Comparison of ENCODE assay signal across 10 cellular contexts in the genomic region with DNA sequence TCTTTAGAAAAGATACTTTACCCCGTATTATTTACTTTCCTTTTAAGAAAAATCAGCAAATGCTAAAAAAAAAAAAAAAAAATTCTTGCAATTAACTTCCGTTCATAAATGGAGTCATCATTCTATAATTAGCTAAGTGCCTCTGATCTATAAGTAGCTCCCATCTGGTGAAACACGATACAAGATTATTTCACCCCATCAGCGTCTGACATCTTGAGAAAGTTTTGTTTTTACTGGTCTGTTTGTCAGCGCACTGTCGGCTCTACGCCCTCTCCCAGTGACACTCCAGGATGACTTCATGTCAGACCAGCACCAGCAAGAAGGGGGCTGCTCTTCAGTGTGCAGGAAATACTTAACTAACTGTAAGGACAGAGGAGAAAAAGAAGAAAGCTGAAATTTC.
A peak's percentile ranks its signal among the peaks of the same experiment; 100 is the strongest.
DNase-seq lines count a peak whose midpoint lies in the region; ATAC-seq and TF ChIP-seq lines count a peak whose summit lies in the region.
"Had no signal": no experiment of that assay in that cellular context is flagged by ENCODE, and none has a peak within 500 bp of the region (broad histone marks: within the 10 kb centered on the region; RNA-seq: fewer than 3 reads in every experiment).

No MANE protein-coding gene starts in this region.

- WGBS in mesenchymal stem cell, result 45% methylated on average over 7 of the region's 7 CpGs

- H2BK12ac ChIP-seq in mesenchymal stem cell (ENCODE audit: low read length in 2 of 2), result no peak overlapping the region

- H3K27ac ChIP-seq in mesenchymal stem cell (ENCODE audit: low read length, poor library complexity, severe bottlenecking), result peak overlapping the region; percentile 41
- no peak overlapping the region for H3K27ac ChIP-seq in SJCRH30
- peak overlapping the region in 1 of 2 donors; percentile 15 for H3K27ac ChIP-seq in breast epithelium
- H3K27ac ChIP-seq: SK-N-MC had no signal

- no peaks in the 10 kb centered on the region for H3K9me3 ChIP-seq in mesenchymal stem cell (ENCODE audit: control insufficient read depth, low read length)
- no peaks in the 10 kb centered on the region for H3K9me3 ChIP-seq in SJCRH30 (replicated peaks)
- H3K9me3 ChIP-seq in breast epithelium, result no peaks in the 10 kb centered on the region

- intact Hi-C loops in activated T-helper 1 cell treated with anti-CD3 and anti-CD28 coated beads, Interleukin-12 subunit alpha, Interleukin-12 subunit beta, Interleukin-2, Interleukin-4 antibody, amounts not matched to agents 30 ng/mL and 10 ng/mL and 1 ng/mL, durations not matched to agents 14 hours and 24 hours and 36 hours (cut with micrococcal nuclease), result loop anchor here (5.0 kb wide), 1 partner anchor 36 kb away; no protein-coding TSS in a partner anchor
- intact Hi-C loops in breast epithelium (cut with DNase I; ENCODE audit: low total_unique reads), result no loop called here

- peaks cover 21% of the 10 kb centered on the region for H3K79me1 ChIP-seq in mesenchymal stem cell (replicated peaks; ENCODE audit: low read length, poor library complexity, severe bottlenecking)

- TF ChIP-seq POLR2A in breast epithelium (IDR thresholded peaks at IDR 0.05), result no peak

- DNase-seq in AG08395 (ENCODE audit: low spot score), result peak; percentile 19
- no peak for DNase-seq in activated T-helper 1 cell treated with anti-CD3 and anti-CD28 coated beads, Interleukin-12 subunit alpha, Interleukin-12 subunit beta, Interleukin-2, Interleukin-4 antibody, amounts not matched to agents 30 ng/mL and 10 ng/mL and 1 ng/mL, durations not matched to agents 14 hours and 24 hours and 36 hours (ENCODE audit: low spot score)
- peak; percentile 98 for DNase-seq in mesenchymal stem cell
- DNase-seq in SJCRH30, result no peak
- DNase-seq in breast epithelium (ENCODE audit: low spot score in 2 of 2), result no peak
- no peak for DNase-seq in amygdala (lab: John Stamatoyannopoulos, UW)
- no peak for DNase-seq in Ammon's horn (ENCODE audit: low spot score)

- peak; percentile 73 for ATAC-seq in HG02852 (IDR thresholded peaks at IDR 0.05; ENCODE audit: unreplicated experiment)

- H3K4me3 ChIP-seq in mesenchymal stem cell (ENCODE audit: insufficient read depth in 1 of 2, low read depth in 1 of 2, low read length in 2 of 2), result no peak overlapping the region
- no peak overlapping the region for H3K4me3 ChIP-seq in SJCRH30
- H3K4me3 ChIP-seq in breast epithelium, result no peak overlapping the region
- H3K4me3 ChIP-seq: SK-N-MC had no signal

- H3K4ac ChIP-seq in mesenchymal stem cell (ENCODE audit: low read depth in 1 of 2, low read length in 2 of 2), result no peak overlapping the region

- H2AFZ ChIP-seq in mesenchymal stem cell (ENCODE audit: low read depth, low read length), result no peak overlapping the region

- H3K4me2 ChIP-seq in mesenchymal stem cell (ENCODE audit: low read length, poor library complexity, severe bottlenecking), result no peak overlapping the region

- H3K4me1 ChIP-seq in mesenchymal stem cell (ENCODE audit: control insufficient read depth, insufficient read depth, low read depth, low read length) (peaks cover 12% of the 10 kb centered on the region), SJCRH30 (peaks cover 11% of the 10 kb centered on the region), breast epithelium (peaks cover 5 to 7% of the 10 kb centered on the region in 2 donors)

- H3K14ac ChIP-seq in mesenchymal stem cell (ENCODE audit: low read length in 2 of 2), result no peak overlapping the region

- peaks cover 36% of the 10 kb centered on the region for H3K36me3 Mint-ChIP-seq in activated T-helper 1 cell treated with anti-CD3 and anti-CD28 coated beads, Interleukin-12 subunit alpha, Interleukin-12 subunit beta, Interleukin-2, Interleukin-4 antibody, amounts not matched to agents 30 ng/mL and 10 ng/mL and 1 ng/mL, durations not matched to agents 14 hours and 24 hours and 36 hours (ENCODE audit: low read depth)

- peak overlapping the region; percentile 50 for H3K27ac Mint-ChIP-seq in activated T-helper 1 cell treated with anti-CD3 and anti-CD28 coated beads, Interleukin-12 subunit alpha, Interleukin-12 subunit beta, Interleukin-2, Interleukin-4 antibody, amounts not matched to agents 30 ng/mL and 10 ng/mL and 1 ng/mL, durations not matched to agents 14 hours and 24 hours and 36 hours
- H3K27ac Mint-ChIP-seq: memory B cell had no signal

- no peaks in the 10 kb centered on the region for H3K27me3 ChIP-seq in mesenchymal stem cell (ENCODE audit: control insufficient read depth in 1 of 2, insufficient read depth in 1 of 2, low read length in 2 of 2)
- H3K27me3 ChIP-seq in SJCRH30, result no peaks in the 10 kb centered on the region
- H3K27me3 ChIP-seq in breast epithelium, result no peaks in the 10 kb centered on the region

- H3K27me3 Mint-ChIP-seq in activated T-helper 1 cell treated with anti-CD3 and anti-CD28 coated beads, Interleukin-12 subunit alpha, Interleukin-12 subunit beta, Interleukin-2, Interleukin-4 antibody, amounts not matched to agents 30 ng/mL and 10 ng/mL and 1 ng/mL, durations not matched to agents 14 hours and 24 hours and 36 hours (ENCODE audit: insufficient read depth), result peaks cover 2% of the 10 kb centered on the region

- no peak overlapping the region for H2BK5ac ChIP-seq in mesenchymal stem cell (ENCODE audit: low read depth, low read length, poor library complexity, severe bottlenecking)

- H3K36me3 ChIP-seq in mesenchymal stem cell (ENCODE audit: control insufficient read depth in 1 of 2, insufficient read depth in 2 of 2, low read depth in 1 of 2, low read length in 2 of 2), result peaks cover 24 to 58% of the 10 kb centered on the region in 2 experiments
- H3K36me3 ChIP-seq in SJCRH30, result peaks cover 8% of the 10 kb centered on the region
- H3K36me3 ChIP-seq in breast epithelium, result no peaks in the 10 kb centered on the region

- H3K18ac ChIP-seq in mesenchymal stem cell (ENCODE audit: low read depth in 1 of 2, low read length in 2 of 2), result no peak overlapping the region

- no peak overlapping the region for H4K8ac ChIP-seq in mesenchymal stem cell (ENCODE audit: low read length)

- H3K4me1 Mint-ChIP-seq in activated T-helper 1 cell treated with anti-CD3 and anti-CD28 coated beads, Interleukin-12 subunit alpha, Interleukin-12 subunit beta, Interleukin-2, Interleukin-4 antibody, amounts not matched to agents 30 ng/mL and 10 ng/mL and 1 ng/mL, durations not matched to agents 14 hours and 24 hours and 36 hours (ENCODE audit: low read depth), result peaks cover 51% of the 10 kb centered on the region
- H3K4me1 Mint-ChIP-seq: memory B cell had no signal

- H3K9ac ChIP-seq in mesenchymal stem cell (ENCODE audit: low read length), result peak overlapping the region; percentile 25

- H2BK120ac ChIP-seq in mesenchymal stem cell (ENCODE audit: low read depth, low read length), result no peak overlapping the region

- no peak overlapping the region for H4K91ac ChIP-seq in mesenchymal stem cell (ENCODE audit: low read length)

- no peak for TF ChIP-seq CTCF in breast epithelium (IDR thresholded peaks at IDR 0.05)

- peak overlapping the region; percentile 13 for H3K4me3 Mint-ChIP-seq in activated T-helper 1 cell treated with anti-CD3 and anti-CD28 coated beads, Interleukin-12 subunit alpha, Interleukin-12 subunit beta, Interleukin-2, Interleukin-4 antibody, amounts not matched to agents 30 ng/mL and 10 ng/mL and 1 ng/mL, durations not matched to agents 14 hours and 24 hours and 36 hours
- H3K4me3 Mint-ChIP-seq: memory B cell had no signal

- no peak overlapping the region for H2AK5ac ChIP-seq in mesenchymal stem cell (ENCODE audit: low read length, severe bottlenecking)

- H3K9me3 Mint-ChIP-seq in activated T-helper 1 cell treated with anti-CD3 and anti-CD28 coated beads, Interleukin-12 subunit alpha, Interleukin-12 subunit beta, Interleukin-2, Interleukin-4 antibody, amounts not matched to agents 30 ng/mL and 10 ng/mL and 1 ng/mL, durations not matched to agents 14 hours and 24 hours and 36 hours, result no peaks in the 10 kb centered on the region

- H3K23ac ChIP-seq in mesenchymal stem cell (ENCODE audit: low read length in 2 of 2), result no peak overlapping the region

- H2BK15ac ChIP-seq in mesenchymal stem cell (ENCODE audit: low read depth, poor library complexity, severe bottlenecking), result no peak overlapping the region

Comparison
In these comparisons a context has a peak if more than half of its experiments do, and no peak if none do; other contexts are left out.
1. DNase-seq: peak in AG08395 (single experiment) and mesenchymal stem cell (single experiment); none in activated T-helper 1 cell treated with anti-CD3 and anti-CD28 coated beads, Interleukin-12 subunit alpha, Interleukin-12 subunit beta, Interleukin-2, Interleukin-4 antibody, amounts not matched to agents 30 ng/mL and 10 ng/mL and 1 ng/mL, durations not matched to agents 14 hours and 24 hours and 36 hours (single experiment), SJCRH30 (0 of 2), breast epithelium (0 of 2), amygdala (0 of 56) and Ammon's horn (single experiment).